8 cellular contexts compared by ENCODE assay signal in genomic region chr6:19838442-19839236, GRCh38. TPM values are rescaled to one million over a fixed set of nuclear protein-coding genes. Genes with fewer than 3 reads are reported as not detected.
DNase-seq lines count a peak whose midpoint lies in the region; ATAC-seq, FAIRE-seq and TF ChIP-seq lines count a peak whose summit lies in the region.

No MANE protein-coding gene starts in this region.

- intact Hi-C loops in sigmoid colon (cut with DNase I) (loop anchor here (10.0 kb wide), 2 partner anchors 534 to 1756 kb away; partner anchors contain the start of gene SOX4), CD14-positive monocyte (cut with micrococcal nuclease) (no loop called here)

- H3K4me1 Mint-ChIP-seq in T-helper 17 cell (peaks cover 3% of the 10 kb centered on the region), CD14-positive monocyte (peaks cover 3% of the 10 kb centered on the region)

- TF ChIP-seq EP300 in sigmoid colon (IDR thresholded peaks at IDR 0.05): no peak

- WGBS in sigmoid colon, 2 donors: 1% methylated on average over 63 of the region's 63 CpGs

- H3K9me3 ChIP-seq in T-helper 17 cell (ENCODE audit: control insufficient read depth, low read length, poor library complexity, severe bottlenecking) (no peaks in the 10 kb centered on the region), right atrium auricular region (no peaks in the 10 kb centered on the region), sigmoid colon (no peaks in the 10 kb centered on the region)

- H3K4me3 Mint-ChIP-seq in T-helper 17 cell (peak overlapping the region; percentile 61), CD14-positive monocyte (peak overlapping the region in 1 of 2 donors; percentile 69)

- ATAC-seq in T-helper 17 cell: no peak
- ATAC-seq in HG03108 (IDR thresholded peaks at IDR 0.05; ENCODE audit: unreplicated experiment): no peak

- peak overlapping the region; percentile 72 to 78 for H3K4me3 ChIP-seq in right atrium auricular region
- peak overlapping the region; percentile 61 to 88 (median 81) for H3K4me3 ChIP-seq in sigmoid colon

- DNase-seq in COLO668 (lab: John Stamatoyannopoulos, UW; ENCODE audit: unreplicated experiment) (peak; percentile 72), HTR-8/SVneo (ENCODE audit: insufficient read length, low spot score) (peak; percentile 9), T-helper 17 cell (no peak), right atrium auricular region (ENCODE audit: low spot score) (no peak), sigmoid colon (peak; percentile 67), CD14-positive monocyte (ENCODE audit: low spot score) (no peak)
- DNase-seq in activated CD4-positive, CD25-positive, alpha-beta regulatory T cell treated with anti-CD3 and anti-CD28 coated beads, Interleukin-2, amount 50 U/mL, for 72 hours: no peak

- H3K27me3 Mint-ChIP-seq in T-helper 17 cell: peaks cover 50% of the 10 kb centered on the region
- H3K27me3 Mint-ChIP-seq in CD14-positive monocyte (ENCODE audit: low read depth in 3 of 3): peaks cover 60 to 75% (median 62%) of the 10 kb centered on the region in 3 donors

- no peaks in the 10 kb centered on the region for H3K36me3 Mint-ChIP-seq in T-helper 17 cell (ENCODE audit: low read depth)
- H3K36me3 Mint-ChIP-seq in CD14-positive monocyte: peaks cover 0 to 2% of the 10 kb centered on the region in 2 donors

- TF ChIP-seq CTCF in right atrium auricular region (IDR thresholded peaks at IDR 0.05) (no peak), sigmoid colon (IDR thresholded peaks at IDR 0.05) (no peak), CD14-positive monocyte (IDR thresholded peaks at IDR 0.05) (no peak)

- H3K9me3 Mint-ChIP-seq in CD14-positive monocyte: peaks cover 0 to 17% (median 8%) of the 10 kb centered on the region in 7 donors

- no peaks in the 10 kb centered on the region for H3K27me3 ChIP-seq in right atrium auricular region
- peaks cover 0 to 6% (median 0%) of the 10 kb centered on the region in 3 donors for H3K27me3 ChIP-seq in sigmoid colon

- H3K36me3 ChIP-seq in right atrium auricular region (no peaks in the 10 kb centered on the region), sigmoid colon (no peaks in the 10 kb centered on the region)

- H3K27ac ChIP-seq in right atrium auricular region (peak overlapping the region; percentile 86 to 92), sigmoid colon (peak overlapping the region; percentile 91 to 95 (median 92))

- peak; percentile 55 for FAIRE-seq in HTR-8/SVneo (lab: Jason Lieb, UNC)

- no peak overlapping the region for H3K27ac Mint-ChIP-seq in T-helper 17 cell
- H3K27ac Mint-ChIP-seq in CD14-positive monocyte: no peak overlapping the region

- H3K4me1 ChIP-seq in right atrium auricular region: peaks cover 0 to 10% of the 10 kb centered on the region in 2 donors
- H3K4me1 ChIP-seq in sigmoid colon: peaks cover 0 to 18% (median 7%) of the 10 kb centered on the region in 4 donors

- no peak for TF ChIP-seq POLR2A in sigmoid colon (IDR thresholded peaks at IDR 0.05)

RNA-seq across cellular contexts. Expression of gene ID4, which starts 1.5 kb away (rescaled TPM):
- total RNA-seq in T-helper 17 cell: not detected
- total RNA-seq in right atrium auricular region: 10 to 100 TPM; 19.0 to 83.2 TPM
- total RNA-seq in sigmoid colon: 1 to 10 TPM; 5.3 to 9.1 (median 7.1) TPM
- polyA plus RNA-seq in sigmoid colon: 1 to 10 TPM; 4.2 to 4.4 (median 4.2) TPM
- not detected for polyA plus RNA-seq in CD14-positive monocyte

Comparison
In these comparisons a context has a peak if more than half of its experiments do, and no peak if none do; other contexts are left out.
1. DNase-seq: peak in COLO668 (single experiment), HTR-8/SVneo (single experiment) and sigmoid colon (single experiment); none in T-helper 17 cell (0 of 3), right atrium auricular region (single experiment), activated CD4-positive, CD25-positive, alpha-beta regulatory T cell treated with anti-CD3 and anti-CD28 coated beads, Interleukin-2, amount 50 U/mL, for 72 hours (single experiment) and CD14-positive monocyte (single experiment).
2. RNA of gene ID4, which starts 1.5 kb away (total RNA-seq): 19.0 to 83.2 TPM in right atrium auricular region and 5.3 to 9.1 TPM in sigmoid colon; not detected in T-helper 17 cell; every median in the first group is over 4 times any median in the second.